Comparison of ENCODE assay signal across 2 cellular contexts in the genomic region with DNA sequence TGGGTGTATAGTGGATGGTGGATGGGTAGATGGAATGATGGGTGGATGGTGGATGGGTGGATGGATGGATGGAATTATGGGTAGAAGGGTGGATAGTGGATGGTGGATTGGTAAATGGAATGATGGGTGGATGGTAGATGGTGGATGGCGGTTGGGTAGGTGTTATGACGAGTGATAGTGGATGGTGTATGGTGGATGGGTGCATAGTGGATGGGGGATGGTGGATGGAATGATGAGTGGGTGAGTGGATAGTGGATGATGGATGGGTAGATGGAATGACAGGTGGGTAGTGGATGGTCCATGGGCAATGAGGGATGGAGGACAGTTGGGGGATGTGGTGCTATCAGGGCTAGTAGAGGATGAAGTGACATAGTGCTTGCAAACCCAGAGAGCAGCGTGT.
TF ChIP-seq lines count a peak whose summit lies in the region.

No MANE protein-coding gene starts in this region.

TF ChIP-seq in IMR-90, 13 proteins besides CTCF, POLR2A, EP300 and RAD21:
- no peak for TF ChIP-seq MAFK (IDR thresholded peaks at IDR 0.05; ENCODE audit: low read depth, low read length)
- no peak for TF ChIP-seq NFE2L2 (IDR thresholded peaks at IDR 0.05; ENCODE audit: low read depth, low read length)
- TF ChIP-seq MAZ (IDR thresholded peaks at IDR 0.05; ENCODE audit: borderline replicate concordance, low read depth, low read length) = no peak
- no peak for TF ChIP-seq BHLHE40 (IDR thresholded peaks at IDR 0.05; ENCODE audit: low read depth, low read length)
- TF ChIP-seq, protein P1, sequence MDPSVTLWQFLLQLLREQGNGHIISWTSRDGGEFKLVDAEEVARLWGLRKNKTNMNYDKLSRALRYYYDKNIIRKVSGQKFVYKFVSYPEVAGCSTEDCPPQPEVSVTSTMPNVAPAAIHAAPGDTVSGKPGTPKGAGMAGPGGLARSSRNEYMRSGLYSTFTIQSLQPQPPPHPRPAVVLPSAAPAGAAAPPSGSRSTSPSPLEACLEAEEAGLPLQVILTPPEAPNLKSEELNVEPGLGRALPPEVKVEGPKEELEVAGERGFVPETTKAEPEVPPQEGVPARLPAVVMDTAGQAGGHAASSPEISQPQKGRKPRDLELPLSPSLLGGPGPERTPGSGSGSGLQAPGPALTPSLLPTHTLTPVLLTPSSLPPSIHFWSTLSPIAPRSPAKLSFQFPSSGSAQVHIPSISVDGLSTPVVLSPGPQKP (IDR thresholded peaks at IDR 0.05; ENCODE audit: borderline replicate concordance, low read depth, low read length) = no peak
- no peak for TF ChIP-seq FOS (IDR thresholded peaks at IDR 0.05; ENCODE audit: low read depth, low read length)
- TF ChIP-seq MXI1 (IDR thresholded peaks at IDR 0.05; ENCODE audit: borderline replicate concordance, low read depth, low read length) = no peak
- no peak for TF ChIP-seq CHD1 (IDR thresholded peaks at IDR 0.05; ENCODE audit: low read depth, low read length)
- no peak for TF ChIP-seq RCOR1 (IDR thresholded peaks at IDR 0.05; ENCODE audit: insufficient replicate concordance, low read length)
- TF ChIP-seq, protein P2, sequence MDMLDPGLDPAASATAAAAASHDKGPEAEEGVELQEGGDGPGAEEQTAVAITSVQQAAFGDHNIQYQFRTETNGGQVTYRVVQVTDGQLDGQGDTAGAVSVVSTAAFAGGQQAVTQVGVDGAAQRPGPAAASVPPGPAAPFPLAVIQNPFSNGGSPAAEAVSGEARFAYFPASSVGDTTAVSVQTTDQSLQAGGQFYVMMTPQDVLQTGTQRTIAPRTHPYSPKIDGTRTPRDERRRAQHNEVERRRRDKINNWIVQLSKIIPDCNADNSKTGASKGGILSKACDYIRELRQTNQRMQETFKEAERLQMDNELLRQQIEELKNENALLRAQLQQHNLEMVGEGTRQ (IDR thresholded peaks at IDR 0.05; ENCODE audit: low read depth, low read length) = no peak
- no peak for TF ChIP-seq SMC3 (IDR thresholded peaks at IDR 0.05; ENCODE audit: low read depth, low read length)
- no peak for TF ChIP-seq RFX5 (IDR thresholded peaks at IDR 0.05; ENCODE audit: low read depth, low read length)
- TF ChIP-seq CEBPB (IDR thresholded peaks at IDR 0.05; ENCODE audit: low read depth, low read length) = no peak
TF ChIP-seq in IMR-90: peak in this region for 0.

TF ChIP-seq in H1, 55 proteins besides CTCF, POLR2A, EP300 and RAD21:
- no peak for TF ChIP-seq RNF2 (IDR thresholded peaks at IDR 0.05; ENCODE audit: borderline replicate concordance, low read depth, low read length, missing control alignments, poor library complexity, severe bottlenecking)
- TF ChIP-seq SIRT6 (IDR thresholded peaks at IDR 0.05; ENCODE audit: low read length) = no peak
- no peak for TF ChIP-seq KDM1A (IDR thresholded peaks at IDR 0.05; ENCODE audit: borderline replicate concordance, low read length)
- no peak for TF ChIP-seq EGR1 (IDR thresholded peaks at IDR 0.05; ENCODE audit: borderline replicate concordance, low read depth, low read length)
- no peak for TF ChIP-seq TAF1 (IDR thresholded peaks at IDR 0.05; ENCODE audit: low read depth, low read length)
- TF ChIP-seq, protein P3, sequence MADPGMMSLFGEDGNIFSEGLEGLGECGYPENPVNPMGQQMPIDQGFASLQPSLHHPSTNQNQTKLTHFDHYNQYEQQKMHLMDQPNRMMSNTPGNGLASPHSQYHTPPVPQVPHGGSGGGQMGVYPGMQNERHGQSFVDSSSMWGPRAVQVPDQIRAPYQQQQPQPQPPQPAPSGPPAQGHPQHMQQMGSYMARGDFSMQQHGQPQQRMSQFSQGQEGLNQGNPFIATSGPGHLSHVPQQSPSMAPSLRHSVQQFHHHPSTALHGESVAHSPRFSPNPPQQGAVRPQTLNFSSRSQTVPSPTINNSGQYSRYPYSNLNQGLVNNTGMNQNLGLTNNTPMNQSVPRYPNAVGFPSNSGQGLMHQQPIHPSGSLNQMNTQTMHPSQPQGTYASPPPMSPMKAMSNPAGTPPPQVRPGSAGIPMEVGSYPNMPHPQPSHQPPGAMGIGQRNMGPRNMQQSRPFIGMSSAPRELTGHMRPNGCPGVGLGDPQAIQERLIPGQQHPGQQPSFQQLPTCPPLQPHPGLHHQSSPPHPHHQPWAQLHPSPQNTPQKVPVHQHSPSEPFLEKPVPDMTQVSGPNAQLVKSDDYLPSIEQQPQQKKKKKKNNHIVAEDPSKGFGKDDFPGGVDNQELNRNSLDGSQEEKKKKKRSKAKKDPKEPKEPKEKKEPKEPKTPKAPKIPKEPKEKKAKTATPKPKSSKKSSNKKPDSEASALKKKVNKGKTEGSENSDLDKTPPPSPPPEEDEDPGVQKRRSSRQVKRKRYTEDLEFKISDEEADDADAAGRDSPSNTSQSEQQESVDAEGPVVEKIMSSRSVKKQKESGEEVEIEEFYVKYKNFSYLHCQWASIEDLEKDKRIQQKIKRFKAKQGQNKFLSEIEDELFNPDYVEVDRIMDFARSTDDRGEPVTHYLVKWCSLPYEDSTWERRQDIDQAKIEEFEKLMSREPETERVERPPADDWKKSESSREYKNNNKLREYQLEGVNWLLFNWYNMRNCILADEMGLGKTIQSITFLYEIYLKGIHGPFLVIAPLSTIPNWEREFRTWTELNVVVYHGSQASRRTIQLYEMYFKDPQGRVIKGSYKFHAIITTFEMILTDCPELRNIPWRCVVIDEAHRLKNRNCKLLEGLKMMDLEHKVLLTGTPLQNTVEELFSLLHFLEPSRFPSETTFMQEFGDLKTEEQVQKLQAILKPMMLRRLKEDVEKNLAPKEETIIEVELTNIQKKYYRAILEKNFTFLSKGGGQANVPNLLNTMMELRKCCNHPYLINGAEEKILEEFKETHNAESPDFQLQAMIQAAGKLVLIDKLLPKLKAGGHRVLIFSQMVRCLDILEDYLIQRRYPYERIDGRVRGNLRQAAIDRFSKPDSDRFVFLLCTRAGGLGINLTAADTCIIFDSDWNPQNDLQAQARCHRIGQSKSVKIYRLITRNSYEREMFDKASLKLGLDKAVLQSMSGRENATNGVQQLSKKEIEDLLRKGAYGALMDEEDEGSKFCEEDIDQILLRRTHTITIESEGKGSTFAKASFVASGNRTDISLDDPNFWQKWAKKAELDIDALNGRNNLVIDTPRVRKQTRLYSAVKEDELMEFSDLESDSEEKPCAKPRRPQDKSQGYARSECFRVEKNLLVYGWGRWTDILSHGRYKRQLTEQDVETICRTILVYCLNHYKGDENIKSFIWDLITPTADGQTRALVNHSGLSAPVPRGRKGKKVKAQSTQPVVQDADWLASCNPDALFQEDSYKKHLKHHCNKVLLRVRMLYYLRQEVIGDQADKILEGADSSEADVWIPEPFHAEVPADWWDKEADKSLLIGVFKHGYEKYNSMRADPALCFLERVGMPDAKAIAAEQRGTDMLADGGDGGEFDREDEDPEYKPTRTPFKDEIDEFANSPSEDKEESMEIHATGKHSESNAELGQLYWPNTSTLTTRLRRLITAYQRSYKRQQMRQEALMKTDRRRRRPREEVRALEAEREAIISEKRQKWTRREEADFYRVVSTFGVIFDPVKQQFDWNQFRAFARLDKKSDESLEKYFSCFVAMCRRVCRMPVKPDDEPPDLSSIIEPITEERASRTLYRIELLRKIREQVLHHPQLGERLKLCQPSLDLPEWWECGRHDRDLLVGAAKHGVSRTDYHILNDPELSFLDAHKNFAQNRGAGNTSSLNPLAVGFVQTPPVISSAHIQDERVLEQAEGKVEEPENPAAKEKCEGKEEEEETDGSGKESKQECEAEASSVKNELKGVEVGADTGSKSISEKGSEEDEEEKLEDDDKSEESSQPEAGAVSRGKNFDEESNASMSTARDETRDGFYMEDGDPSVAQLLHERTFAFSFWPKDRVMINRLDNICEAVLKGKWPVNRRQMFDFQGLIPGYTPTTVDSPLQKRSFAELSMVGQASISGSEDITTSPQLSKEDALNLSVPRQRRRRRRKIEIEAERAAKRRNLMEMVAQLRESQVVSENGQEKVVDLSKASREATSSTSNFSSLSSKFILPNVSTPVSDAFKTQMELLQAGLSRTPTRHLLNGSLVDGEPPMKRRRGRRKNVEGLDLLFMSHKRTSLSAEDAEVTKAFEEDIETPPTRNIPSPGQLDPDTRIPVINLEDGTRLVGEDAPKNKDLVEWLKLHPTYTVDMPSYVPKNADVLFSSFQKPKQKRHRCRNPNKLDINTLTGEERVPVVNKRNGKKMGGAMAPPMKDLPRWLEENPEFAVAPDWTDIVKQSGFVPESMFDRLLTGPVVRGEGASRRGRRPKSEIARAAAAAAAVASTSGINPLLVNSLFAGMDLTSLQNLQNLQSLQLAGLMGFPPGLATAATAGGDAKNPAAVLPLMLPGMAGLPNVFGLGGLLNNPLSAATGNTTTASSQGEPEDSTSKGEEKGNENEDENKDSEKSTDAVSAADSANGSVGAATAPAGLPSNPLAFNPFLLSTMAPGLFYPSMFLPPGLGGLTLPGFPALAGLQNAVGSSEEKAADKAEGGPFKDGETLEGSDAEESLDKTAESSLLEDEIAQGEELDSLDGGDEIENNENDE (IDR thresholded peaks at IDR 0.05; ENCODE audit: insufficient replicate concordance, low read length) = no peak
- TF ChIP-seq, protein P4, sequence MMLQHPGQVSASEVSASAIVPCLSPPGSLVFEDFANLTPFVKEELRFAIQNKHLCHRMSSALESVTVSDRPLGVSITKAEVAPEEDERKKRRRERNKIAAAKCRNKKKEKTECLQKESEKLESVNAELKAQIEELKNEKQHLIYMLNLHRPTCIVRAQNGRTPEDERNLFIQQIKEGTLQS (IDR thresholded peaks at IDR 0.05; ENCODE audit: insufficient read depth, low read depth, low read length) = no peak
